Comparison of ENCODE assay signal across 8 cellular contexts in the genomic region with DNA sequence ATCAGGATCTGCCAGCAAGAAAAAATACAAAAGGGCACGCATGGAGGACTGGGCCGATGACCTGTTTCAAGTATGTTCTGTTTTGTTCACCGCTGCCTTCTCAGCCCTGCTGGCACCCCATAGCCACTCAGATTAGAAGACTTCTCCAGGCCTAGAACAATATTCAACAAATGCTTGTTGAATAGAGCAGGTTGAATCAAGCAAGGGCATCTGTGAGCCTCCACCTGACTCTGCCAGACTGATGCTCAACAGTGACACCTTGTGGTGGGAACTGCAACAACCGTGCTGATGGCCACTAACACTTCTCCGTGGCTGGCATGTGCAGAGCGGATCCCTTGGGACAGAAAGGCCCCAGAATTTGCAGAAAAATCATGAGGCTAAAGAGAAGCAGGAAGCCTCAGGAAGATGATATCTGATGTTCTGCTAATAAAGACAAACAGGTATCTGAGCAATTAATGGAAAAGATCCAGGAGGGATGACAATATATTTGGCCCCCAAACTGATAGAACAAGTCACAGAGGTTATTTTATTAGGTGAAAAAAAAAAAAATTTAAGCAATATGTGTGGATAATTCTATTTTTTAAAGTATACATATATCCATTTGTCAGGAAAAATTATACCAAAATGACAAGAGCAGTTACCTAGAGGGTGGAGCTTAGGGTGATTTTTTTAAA.
A peak's percentile ranks its signal among the peaks of the same experiment; 100 is the strongest.
DNase-seq lines count a peak whose midpoint lies in the region; ATAC-seq and TF ChIP-seq lines count a peak whose summit lies in the region.

No MANE protein-coding gene starts in this region.

- H3K79me2 ChIP-seq in hepatocyte: no peaks in the 10 kb centered on the region

- H3K27me3 Mint-ChIP-seq in CD8-positive, alpha-beta T cell (ENCODE audit: low read depth): peaks cover 2% of the 10 kb centered on the region
- peaks cover 2 to 6% (median 4%) of the 10 kb centered on the region in 3 donors for H3K27me3 Mint-ChIP-seq in immature natural killer cell (ENCODE audit: low read depth in 3 of 3)

- ATAC-seq in CD8-positive, alpha-beta T cell: no peak

- no peaks in the 10 kb centered on the region for H3K9me3 ChIP-seq in CD8-positive, alpha-beta T cell (ENCODE audit: low read length)
- H3K9me3 ChIP-seq in hepatocyte (ENCODE audit: low read depth): no peaks in the 10 kb centered on the region

- CTCF ChIA-PET in CD8-positive, alpha-beta T cell (lab: Charles Lee): interaction anchor here (1.9 kb wide), 1 partner anchor 17 kb away, joined by 7 read pairs; no protein-coding TSS in a partner anchor

- WGBS in hepatocyte (ENCODE audit: low lambda C conversion rate, missing lambda C conversion rate): 47% methylated on average over 6 of the region's 6 CpGs

- no peaks in the 10 kb centered on the region for H3K36me3 Mint-ChIP-seq in CD8-positive, alpha-beta T cell
- H3K36me3 Mint-ChIP-seq in immature natural killer cell: no peaks in the 10 kb centered on the region

- peak; percentile 28 for TF ChIP-seq CTCF in CD8-positive, alpha-beta T cell (IDR thresholded peaks at IDR 0.05)
- peak; percentile 59 for TF ChIP-seq CTCF in hepatocyte (IDR thresholded peaks at IDR 0.05; ENCODE audit: poor library complexity)

- H4K20me1 ChIP-seq in hepatocyte (ENCODE audit: insufficient read depth, poor library complexity, severe bottlenecking): no peaks in the 10 kb centered on the region

- H3K36me3 ChIP-seq in CD8-positive, alpha-beta T cell (ENCODE audit: insufficient read depth, low read length): no peaks in the 10 kb centered on the region
- H3K36me3 ChIP-seq in hepatocyte (replicated peaks; ENCODE audit: insufficient read depth, low read depth): no peaks in the 10 kb centered on the region

- H3K27ac Mint-ChIP-seq in CD8-positive, alpha-beta T cell: no peak overlapping the region
- no peak overlapping the region for H3K27ac Mint-ChIP-seq in immature natural killer cell

- no peak overlapping the region for H3K4me2 ChIP-seq in hepatocyte

- no peak overlapping the region for H2AFZ ChIP-seq in hepatocyte

- POLR2A ChIA-PET in CD8-positive, alpha-beta T cell (lab: Charles Lee): no interaction called here

- intact Hi-C loops in CD8-positive, alpha-beta T cell (cut with DNase I, micrococcal nuclease): loop anchor here in 1 of 2 experiments (5.0 kb wide), 1 partner anchor 642 kb away; no protein-coding TSS in a partner anchor

- H3K4me3 ChIP-seq in CD8-positive, alpha-beta T cell (ENCODE audit: low read depth, low read length): no peak overlapping the region
- no peak overlapping the region for H3K4me3 ChIP-seq in hepatocyte

- H3K27ac ChIP-seq in CD8-positive, alpha-beta T cell (ENCODE audit: low read depth, low read length): no peak overlapping the region
- H3K27ac ChIP-seq in hepatocyte: peak overlapping the region; percentile 94

- H3K4me1 ChIP-seq in CD8-positive, alpha-beta T cell (ENCODE audit: insufficient read depth, low read length): no peaks in the 10 kb centered on the region
- H3K4me1 ChIP-seq in hepatocyte (ENCODE audit: insufficient read depth): peaks cover 6% of the 10 kb centered on the region

- no peak overlapping the region for H3K4me3 Mint-ChIP-seq in CD8-positive, alpha-beta T cell
- H3K4me3 Mint-ChIP-seq in immature natural killer cell: no peak overlapping the region

- H3K27me3 ChIP-seq in CD8-positive, alpha-beta T cell (ENCODE audit: insufficient read depth, low read length): no peaks in the 10 kb centered on the region
- no peaks in the 10 kb centered on the region for H3K27me3 ChIP-seq in hepatocyte

- peak in 2 of 7 experiments; percentile 16 to 20 for DNase-seq in CD8-positive, alpha-beta T cell
- DNase-seq in H4 (ENCODE audit: low spot score) (peak; percentile 64), NCI-H460 (ENCODE audit: extremely low read depth, low read depth) (peak; percentile 48), hepatocyte (ENCODE audit: low spot score) (peak; percentile 81), epidermal melanocyte (ENCODE audit: insufficient read length, low spot score) (no peak), immature natural killer cell (no peak)
- peak; percentile 23 for DNase-seq in activated T-cell treated with anti-CD3 and anti-CD28 coated beads, Interleukin-2, amount 50 U/mL, for 1 hour
- DNase-seq in stimulated activated CD4-positive, alpha-beta T cell treated with anti-CD3 and anti-CD28 coated beads, Interleukin-4, amount 100 ng/mL, for 24 hours: peak; percentile 56

- H3K9me2 ChIP-seq in hepatocyte (replicated peaks; ENCODE audit: insufficient read depth): no peaks in the 10 kb centered on the region

- no peaks in the 10 kb centered on the region for H3K4me1 Mint-ChIP-seq in CD8-positive, alpha-beta T cell (ENCODE audit: low read depth)
- H3K4me1 Mint-ChIP-seq in immature natural killer cell: no peaks in the 10 kb centered on the region

- H3K9me3 Mint-ChIP-seq in CD8-positive, alpha-beta T cell: peaks cover 4% of the 10 kb centered on the region
- peaks cover 0 to 6% (median 0%) of the 10 kb centered on the region in 6 donors for H3K9me3 Mint-ChIP-seq in immature natural killer cell

Comparison
In these comparisons a context has a peak if more than half of its experiments do, and no peak if none do; other contexts are left out.
1. DNase-seq: peak in H4 (single experiment), NCI-H460 (single experiment), activated T-cell treated with anti-CD3 and anti-CD28 coated beads, Interleukin-2, amount 50 U/mL, for 1 hour (single experiment), hepatocyte (single experiment) and stimulated activated CD4-positive, alpha-beta T cell treated with anti-CD3 and anti-CD28 coated beads, Interleukin-4, amount 100 ng/mL, for 24 hours (single experiment); none in epidermal melanocyte (single experiment) and immature natural killer cell (0 of 3).